In the genomic region with DNA sequence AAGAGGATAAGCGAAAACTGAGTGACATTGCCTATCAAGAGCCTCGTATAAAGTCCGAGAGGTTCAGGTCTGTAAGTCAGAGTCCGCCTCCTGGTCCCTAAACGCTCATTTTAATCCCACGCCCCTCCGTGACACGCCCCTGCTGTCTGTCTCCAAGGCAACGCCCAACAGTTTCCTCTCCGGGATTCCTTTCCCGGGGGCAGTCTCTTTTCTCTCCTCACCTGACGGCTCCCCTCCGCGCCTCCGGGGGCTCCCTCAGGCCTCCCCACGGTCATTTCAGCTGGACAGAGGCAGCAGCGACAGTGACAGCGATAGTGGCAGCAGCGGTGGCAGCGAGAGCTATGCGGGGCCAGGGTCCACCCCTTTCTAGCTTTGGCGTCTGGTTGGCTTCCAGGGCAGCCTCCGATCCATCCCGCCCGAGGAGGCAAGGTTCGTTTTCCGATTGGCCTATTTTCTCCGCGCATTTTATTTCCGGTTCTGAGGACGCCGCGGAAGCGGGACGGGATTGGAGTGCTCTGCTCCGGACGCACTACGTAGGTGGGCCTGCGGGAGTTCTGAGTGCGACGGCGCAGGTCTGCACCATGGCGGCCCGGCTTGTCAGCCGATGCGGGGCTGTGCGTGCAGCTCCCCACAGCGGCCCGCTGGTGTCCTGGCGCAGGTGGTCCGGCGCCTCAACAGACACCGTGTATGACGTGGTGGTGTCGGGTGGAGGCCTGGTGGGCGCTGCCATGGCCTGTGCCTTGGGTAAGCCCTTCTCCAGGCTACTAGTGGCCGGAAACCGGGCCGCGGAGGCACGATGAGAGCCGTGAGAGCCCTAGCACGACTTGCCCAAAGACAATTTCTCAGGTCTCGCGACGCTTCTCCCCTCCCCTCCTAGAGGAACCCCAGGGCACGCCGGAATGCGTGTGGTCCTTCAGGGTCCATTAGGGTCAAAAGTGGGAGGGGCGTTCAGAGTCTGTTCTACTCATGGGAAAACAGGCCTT, we compare ENCODE assay signal across 1 cellular context.
A peak's percentile ranks its signal among the peaks of the same experiment; 100 is the strongest.
TF ChIP-seq lines count a peak whose summit lies in the region.

A gene (plus strand): TSS at position 551 of the 983 bp plus-strand sequence. CDS start 31 bp downstream, at position 582.
A gene with protein sequence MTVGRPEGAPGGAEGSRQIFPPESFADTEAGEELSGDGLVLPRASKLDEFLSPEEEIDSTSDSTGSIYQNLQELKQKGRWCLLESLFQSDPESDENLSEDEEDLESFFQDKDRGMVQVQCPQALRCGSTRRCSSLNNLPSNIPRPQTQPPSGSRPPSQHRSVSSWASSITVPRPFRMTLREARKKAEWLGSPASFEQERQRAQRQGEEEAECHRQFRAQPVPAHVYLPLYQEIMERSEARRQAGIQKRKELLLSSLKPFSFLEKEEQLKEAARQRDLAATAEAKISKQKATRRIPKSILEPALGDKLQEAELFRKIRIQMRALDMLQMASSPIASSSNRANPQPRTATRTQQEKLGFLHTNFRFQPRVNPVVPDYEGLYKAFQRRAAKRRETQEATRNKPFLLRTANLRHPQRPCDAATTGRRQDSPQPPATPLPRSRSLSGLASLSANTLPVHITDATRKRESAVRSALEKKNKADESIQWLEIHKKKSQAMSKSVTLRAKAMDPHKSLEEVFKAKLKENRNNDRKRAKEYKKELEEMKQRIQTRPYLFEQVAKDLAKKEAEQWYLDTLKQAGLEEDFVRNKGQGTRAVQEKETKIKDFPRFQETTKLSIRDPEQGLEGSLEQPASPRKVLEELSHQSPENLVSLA (minus strand): TSS at position 343 of the 983 bp plus-strand sequence. CDS start 68 bp downstream, at position 275.

TF ChIP-seq in H1, 55 proteins besides CTCF, POLR2A, EP300 and RAD21 (continued from another document):
- TF ChIP-seq CHD1 (IDR thresholded peaks at IDR 0.05; ENCODE audit: low read depth, low read length), result no peak
- TF ChIP-seq POLR2AphosphoS5 (IDR thresholded peaks at IDR 0.05; ENCODE audit: low read depth, low read length), result peak; percentile 81
- TF ChIP-seq, protein P1, sequence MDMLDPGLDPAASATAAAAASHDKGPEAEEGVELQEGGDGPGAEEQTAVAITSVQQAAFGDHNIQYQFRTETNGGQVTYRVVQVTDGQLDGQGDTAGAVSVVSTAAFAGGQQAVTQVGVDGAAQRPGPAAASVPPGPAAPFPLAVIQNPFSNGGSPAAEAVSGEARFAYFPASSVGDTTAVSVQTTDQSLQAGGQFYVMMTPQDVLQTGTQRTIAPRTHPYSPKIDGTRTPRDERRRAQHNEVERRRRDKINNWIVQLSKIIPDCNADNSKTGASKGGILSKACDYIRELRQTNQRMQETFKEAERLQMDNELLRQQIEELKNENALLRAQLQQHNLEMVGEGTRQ (IDR thresholded peaks at IDR 0.05; ENCODE audit: low read length), result no peak
- no peak for TF ChIP-seq CBX5 (IDR thresholded peaks at IDR 0.05; ENCODE audit: low read depth, low read length)
- TF ChIP-seq, protein P2, sequence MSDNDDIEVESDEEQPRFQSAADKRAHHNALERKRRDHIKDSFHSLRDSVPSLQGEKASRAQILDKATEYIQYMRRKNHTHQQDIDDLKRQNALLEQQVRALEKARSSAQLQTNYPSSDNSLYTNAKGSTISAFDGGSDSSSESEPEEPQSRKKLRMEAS (IDR thresholded peaks at IDR 0.05), result peak; percentile 80
- TF ChIP-seq GTF2F1 (IDR thresholded peaks at IDR 0.05; ENCODE audit: borderline replicate concordance, low read depth, low read length), result no peak
